10 cellular contexts compared by ENCODE assay signal in genomic region chr21:31136891-31137290, GRCh38.
DNase-seq lines count a peak whose midpoint lies in the region; ATAC-seq and TF ChIP-seq lines count a peak whose summit lies in the region.
"Had no signal": no experiment of that assay in that cellular context is flagged by ENCODE, and none has a peak within 500 bp of the region (broad histone marks: within the 10 kb centered on the region; RNA-seq: fewer than 3 reads in every experiment).

No MANE protein-coding gene starts in this region.

- H3K4me1 ChIP-seq in hepatocyte (ENCODE audit: insufficient read depth), result no peaks in the 10 kb centered on the region
- no peaks in the 10 kb centered on the region for H3K4me1 ChIP-seq in transverse colon

- no peak overlapping the region for H2AFZ ChIP-seq in hepatocyte

- in situ Hi-C loops in transverse colon (cut with MboI; ENCODE audit: low pct_ligation_motif_present in 1 of 4, low pct_unique_long_range_greater_than_20kb in 1 of 4, low sequenced_read_pairs in 3 of 4), result no loop called here

- H3K79me2 ChIP-seq in hepatocyte, result no peaks in the 10 kb centered on the region

- H3K27ac ChIP-seq in hepatocyte (no peak overlapping the region), transverse colon (no peak overlapping the region)
- H3K27ac ChIP-seq: thoracic aorta had no signal

- TF ChIP-seq CTCF in hepatocyte (IDR thresholded peaks at IDR 0.05; ENCODE audit: poor library complexity) (no peak), transverse colon (IDR thresholded peaks at IDR 0.05) (no peak)

- TF ChIP-seq EP300 in transverse colon (IDR thresholded peaks at IDR 0.05; ENCODE audit: low read depth), result no peak

- DNase-seq in NCI-H446 treated with DMSO at 0.1 percent for 48 hours (lab: John Stamatoyannopoulos, UW), result peak; percentile 96
- peak; percentile 30 for DNase-seq in hepatocyte (ENCODE audit: low spot score)
- DNase-seq in transverse colon, result no peak
- no peak for DNase-seq in AG08395 (ENCODE audit: low spot score)
- DNase-seq in HPDE6-E6E7 (ENCODE audit: extremely low spot score), result no peak
- DNase-seq: activated CD8-positive, alpha-beta memory T cell treated with anti-CD3 and anti-CD28 coated beads, Interleukin-2, amount 10 ng/mL, durations not matched to agents 7 days and 5 days had no signal

- H3K4me3 ChIP-seq in hepatocyte (no peak overlapping the region), transverse colon (no peak overlapping the region)
- H3K4me3 ChIP-seq: thoracic aorta had no signal

- WGBS in hepatocyte (ENCODE audit: low lambda C conversion rate, missing lambda C conversion rate), result 86% methylated on average over 12 of the region's 12 CpGs
- 74 to 77% methylated on average over 5 to 12 of the region's 12 CpGs for WGBS in transverse colon (ENCODE audit: low coverage in 1 of 2), 2 donors

- H4K20me1 ChIP-seq in hepatocyte (ENCODE audit: insufficient read depth, poor library complexity, severe bottlenecking), result no peaks in the 10 kb centered on the region

- H3K27me3 ChIP-seq in hepatocyte (no peaks in the 10 kb centered on the region), transverse colon (no peaks in the 10 kb centered on the region)

- intact Hi-C loops in transverse colon (cut with DNase I; ENCODE audit: low total_unique reads), result no loop called here

- H3K9me2 ChIP-seq in hepatocyte (replicated peaks; ENCODE audit: insufficient read depth), result no peaks in the 10 kb centered on the region

- no peak for TF ChIP-seq POLR2A in transverse colon (IDR thresholded peaks at IDR 0.05)

- no peaks in the 10 kb centered on the region for H3K36me3 ChIP-seq in hepatocyte (replicated peaks; ENCODE audit: insufficient read depth, low read depth)
- no peaks in the 10 kb centered on the region for H3K36me3 ChIP-seq in transverse colon
- H3K36me3 ChIP-seq: thoracic aorta had no signal

- H3K9me3 ChIP-seq in hepatocyte (ENCODE audit: low read depth) (no peaks in the 10 kb centered on the region), transverse colon (no peaks in the 10 kb centered on the region)
- H3K9me3 ChIP-seq: thoracic aorta had no signal

- ATAC-seq in GM18511 (IDR thresholded peaks at IDR 0.05; ENCODE audit: unreplicated experiment) (peak; percentile 60), HG02610 (IDR thresholded peaks at IDR 0.05; ENCODE audit: unreplicated experiment) (peak; percentile 66), GM21447 (IDR thresholded peaks at IDR 0.05; ENCODE audit: unreplicated experiment) (no peak)
- ATAC-seq: activated CD8-positive, alpha-beta memory T cell treated with anti-CD3 and anti-CD28 coated beads, Interleukin-2, amount 10 ng/mL, durations not matched to agents 7 days and 5 days had no signal

- no peak overlapping the region for H3K4me2 ChIP-seq in hepatocyte

Comparison
In these comparisons a context has a peak if more than half of its experiments do, and no peak if none do; other contexts are left out.
1. DNase-seq: peak in NCI-H446 treated with DMSO at 0.1 percent for 48 hours (single experiment) and hepatocyte (single experiment); none in transverse colon (single experiment), AG08395 (single experiment) and HPDE6-E6E7 (single experiment).